9 cellular contexts compared by ENCODE assay signal in genomic region chr19:8311461-8312260, GRCh38. TPM values are rescaled to one million over a fixed set of nuclear protein-coding genes. Genes with fewer than 3 reads are reported as not detected.
DNase-seq lines count a peak whose midpoint lies in the region; TF ChIP-seq lines count a peak whose summit lies in the region.
"Had no signal": no experiment of that assay in that cellular context is flagged by ENCODE, and none has a peak within 500 bp of the region (broad histone marks: within the 10 kb centered on the region; RNA-seq: fewer than 3 reads in every experiment).

No MANE protein-coding gene starts in this region.

- DNase-seq in NCI-H2029 (lab: John Stamatoyannopoulos, UW): peak; percentile 29
- no peak for DNase-seq in NCI-H2029 treated with DMSO at 0.1 percent for 48 hours (lab: John Stamatoyannopoulos, UW)
- DNase-seq in dedifferentiated amniotic fluid mesenchymal stem cell (ENCODE audit: extremely low spot score): peak; percentile 11
- peak; percentile 63 for DNase-seq in prostate gland (ENCODE audit: low spot score)
- DNase-seq in thyroid gland: no peak
- DNase-seq in COLO668 (lab: John Stamatoyannopoulos, UW; ENCODE audit: unreplicated experiment): no peak
- DNase-seq: NCI-H526 treated with DMSO at 0.1 percent for 48 hours; stimulated activated naive B cell treated with anti-CD40 and anti-IgM and Interleukin-4, amounts not matched to agents 10 μg/mL and 1 μg/mL and 100 μg/mL, for 72 hours had no signal

- H3K4me3 ChIP-seq in prostate gland (no peak overlapping the region), thyroid gland (replicated peaks in 1 of 3) (no peak overlapping the region)
- H3K4me3 ChIP-seq: smooth muscle cell had no signal

- no peaks in the 10 kb centered on the region for H3K9me3 ChIP-seq in prostate gland
- no peaks in the 10 kb centered on the region for H3K9me3 ChIP-seq in thyroid gland

- H3K4me1 ChIP-seq in prostate gland (replicated peaks): peaks cover 12% of the 10 kb centered on the region
- peaks cover 17 to 18% of the 10 kb centered on the region in 2 donors for H3K4me1 ChIP-seq in thyroid gland

- H3K27me3 ChIP-seq in prostate gland (replicated peaks; ENCODE audit: insufficient read depth) (no peaks in the 10 kb centered on the region), thyroid gland (no peaks in the 10 kb centered on the region)

- TF ChIP-seq POLR2A in prostate gland (IDR thresholded peaks at IDR 0.05) (no peak), thyroid gland (IDR thresholded peaks at IDR 0.05) (no peak)

- WGBS in prostate gland: 53% methylated on average over 16 of the region's 16 CpGs
- 79 to 85% methylated on average over 15 to 16 of the region's 16 CpGs for WGBS in thyroid gland, 2 donors

- intact Hi-C loops in prostate gland (cut with DNase I): no loop called here
- intact Hi-C loops in thyroid gland (cut with DNase I): no loop called here

- H3K36me3 ChIP-seq in prostate gland (no peaks in the 10 kb centered on the region), thyroid gland (peaks cover 24 to 29% of the 10 kb centered on the region in 2 donors)

- peak overlapping the region; percentile 69 to 83 for H3K27ac ChIP-seq in prostate gland
- H3K27ac ChIP-seq in thyroid gland: peak overlapping the region in 1 of 3 donors; percentile 20

- TF ChIP-seq CTCF in prostate gland (IDR thresholded peaks at IDR 0.05) (no peak), thyroid gland (IDR thresholded peaks at IDR 0.05) (no peak)

RNA-seq across cellular contexts. Expression of gene CD320, which starts 3.5 kb away (rescaled TPM):
- total RNA-seq in prostate gland (10 to 100 TPM; 50.8 to 91.4 TPM), thyroid gland (100 to 1,000 TPM in 1 of 4 donors, 10 to 100 TPM in 3; 20.8 to 114 (median 74.0) TPM)

RNA-seq across cellular contexts. Expression of gene NDUFA7, which starts 9.5 kb away (rescaled TPM):
- 10 to 100 TPM; 39.6 to 52.6 TPM for total RNA-seq in prostate gland
- 10 to 100 TPM in 2 of 4 donors, 1 to 10 TPM in 2; 3.8 to 39.7 (median 17.0) TPM for total RNA-seq in thyroid gland

RNA-seq across cellular contexts. Expression of gene RPS28, which starts 9.6 kb away (rescaled TPM):
- total RNA-seq in prostate gland (100 to 1,000 TPM; 488 to 498 TPM), thyroid gland (100 to 1,000 TPM; 262 to 525 (median 420) TPM)

RNA-seq across cellular contexts. Expression of gene KANK3, which starts 31.4 kb away (rescaled TPM):
- total RNA-seq in prostate gland (10 to 100 TPM; 15.4 to 23.8 TPM), thyroid gland (10 to 100 TPM; 21.1 to 49.7 (median 30.5) TPM)

RNA-seq across cellular contexts. Expression of gene ANGPTL4, which starts 52.3 kb away (rescaled TPM):
- total RNA-seq in prostate gland (10 to 100 TPM; 25.7 to 26.4 TPM), thyroid gland (10 to 100 TPM; 19.9 to 99.8 (median 46.6) TPM)

Comparison
In these comparisons a context has a peak if more than half of its experiments do, and no peak if none do; other contexts are left out.
1. DNase-seq: peak in NCI-H2029 (single experiment), dedifferentiated amniotic fluid mesenchymal stem cell (single experiment) and prostate gland (single experiment); none in NCI-H2029 treated with DMSO at 0.1 percent for 48 hours (single experiment), thyroid gland (0 of 2) and COLO668 (single experiment).